ENCODE assay signal across 11 cellular contexts in genomic region chr9:114779352-114779845, GRCh38. TPM values are rescaled to one million over a fixed set of nuclear protein-coding genes. Genes with fewer than 3 reads are reported as not detected.
A peak's percentile ranks its signal among the peaks of the same experiment; 100 is the strongest.
DNase-seq lines count a peak whose midpoint lies in the region; ATAC-seq and TF ChIP-seq lines count a peak whose summit lies in the region.
"Had no signal": no experiment of that assay in that cellular context is flagged by ENCODE, and none has a peak within 500 bp of the region (broad histone marks: within the 10 kb centered on the region; RNA-seq: fewer than 3 reads in every experiment).

No MANE protein-coding gene starts in this region.

- H3K4me1 Mint-ChIP-seq in activated naive CD4-positive, alpha-beta T cell treated with anti-CD3 and anti-CD28 coated beads for 36 hours (ENCODE audit: low read depth) = peaks cover 24% of the 10 kb centered on the region
- H3K4me1 Mint-ChIP-seq: GM23338 had no signal

- peak; percentile 89 to 98 for ATAC-seq in right cardiac atrium
- ATAC-seq in upper lobe of right lung = peak; percentile 89
- ATAC-seq: GM23338 had no signal

- H3K27me3 ChIP-seq in SJCRH30 (no peaks in the 10 kb centered on the region), right cardiac atrium (ENCODE audit: control insufficient read depth, insufficient read depth) (peaks cover 3% of the 10 kb centered on the region), upper lobe of right lung (no peaks in the 10 kb centered on the region)

- H3K27me3 Mint-ChIP-seq in activated naive CD4-positive, alpha-beta T cell treated with anti-CD3 and anti-CD28 coated beads for 36 hours (ENCODE audit: low read depth) = no peaks in the 10 kb centered on the region

- H3K4me3 ChIP-seq in SJCRH30 (no peak overlapping the region), right cardiac atrium (ENCODE audit: low read length) (no peak overlapping the region), upper lobe of right lung (no peak overlapping the region)
- H3K4me3 ChIP-seq: GM23338 had no signal

- CTCF ChIA-PET in activated naive CD4-positive, alpha-beta T cell treated with anti-CD3 and anti-CD28 coated beads for 36 hours (lab: Charles Lee) = no interaction called here

- no peak overlapping the region for H3K4me3 Mint-ChIP-seq in activated naive CD4-positive, alpha-beta T cell treated with anti-CD3 and anti-CD28 coated beads for 36 hours
- H3K4me3 Mint-ChIP-seq: GM23338 had no signal

- TF ChIP-seq CTCF in upper lobe of right lung (IDR thresholded peaks at IDR 0.05) = no peak

- WGBS in right cardiac atrium = 51% methylated on average over 4 of the region's 4 CpGs

- H3K9me3 ChIP-seq in SJCRH30 (replicated peaks) = no peaks in the 10 kb centered on the region
- H3K9me3 ChIP-seq in right cardiac atrium (ENCODE audit: control insufficient read depth, low read length) = no peaks in the 10 kb centered on the region
- no peaks in the 10 kb centered on the region for H3K9me3 ChIP-seq in upper lobe of right lung

- intact Hi-C loops in right cardiac atrium (cut with DNase I) (no loop called here), upper lobe of right lung (cut with DNase I) (no loop called here)
- intact Hi-C loops in activated naive CD4-positive, alpha-beta T cell treated with anti-CD3 and anti-CD28 coated beads for 36 hours (cut with micrococcal nuclease) = no loop called here

- no peak overlapping the region for H3K27ac ChIP-seq in SJCRH30
- no peak overlapping the region for H3K27ac ChIP-seq in right cardiac atrium (ENCODE audit: low read length)
- no peak overlapping the region for H3K27ac ChIP-seq in upper lobe of right lung

- no peaks in the 10 kb centered on the region for H3K9me3 Mint-ChIP-seq in activated naive CD4-positive, alpha-beta T cell treated with anti-CD3 and anti-CD28 coated beads for 36 hours
- H3K9me3 Mint-ChIP-seq: GM23338 had no signal

- peaks cover 38% of the 10 kb centered on the region for H3K4me1 ChIP-seq in SJCRH30
- no peaks in the 10 kb centered on the region for H3K4me1 ChIP-seq in right cardiac atrium (ENCODE audit: control insufficient read depth, insufficient read depth, low read length)
- no peaks in the 10 kb centered on the region for H3K4me1 ChIP-seq in upper lobe of right lung

- DNase-seq in NCI-H2081 (lab: John Stamatoyannopoulos, UW) = peak; percentile 16 to 64
- no peak for DNase-seq in NCI-H2081 treated with DMSO at 0.1 percent for 48 hours (lab: John Stamatoyannopoulos, UW)
- DNase-seq in SJCRH30 = peak; percentile 43 to 59
- DNase-seq in right cardiac atrium = peak; percentile 67 to 80 (median 79)
- DNase-seq in upper lobe of right lung = peak; percentile 89
- no peak for DNase-seq in activated CD4-positive, CD25-positive, alpha-beta regulatory T cell treated with anti-CD3 and anti-CD28 coated beads, Interleukin-2, amount 50 U/mL, for 72 hours
- no peak for DNase-seq in activated naive CD4-positive, alpha-beta T cell treated with anti-CD3 and anti-CD28 coated beads for 36 hours
- DNase-seq in middle frontal gyrus (ENCODE audit: extremely low spot score, low spot score) = no peak
- DNase-seq: activated T-cell treated with anti-CD3 and anti-CD28 coated beads, Interleukin-2, amount 50 U/mL, for 1 hour; IMR-90 had no signal

- H3K36me3 ChIP-seq in SJCRH30 (no peaks in the 10 kb centered on the region), upper lobe of right lung (no peaks in the 10 kb centered on the region)

- no peaks in the 10 kb centered on the region for H3K36me3 Mint-ChIP-seq in activated naive CD4-positive, alpha-beta T cell treated with anti-CD3 and anti-CD28 coated beads for 36 hours (ENCODE audit: low read depth)

- H3K27ac Mint-ChIP-seq in activated naive CD4-positive, alpha-beta T cell treated with anti-CD3 and anti-CD28 coated beads for 36 hours = no peak overlapping the region
- H3K27ac Mint-ChIP-seq: GM23338 had no signal

RNA-seq across cellular contexts. Expression of gene TNFSF15, which starts 26.4 kb away (rescaled TPM):
- total RNA-seq in SJCRH30 (2014; rRNA removed; shearing (Covaris generic)) = 1.0 and 1.1 TPM in 2 replicates
- total RNA-seq in right cardiac atrium = under 1 TPM in 1 of 4 donors, not detected in 3; 0.03 TPM
- polyA plus RNA-seq in right cardiac atrium = 0.02 TPM
- total RNA-seq in upper lobe of right lung = 8.5 TPM
- total RNA-seq in activated naive CD4-positive, alpha-beta T cell treated with anti-CD3 and anti-CD28 coated beads for 36 hours = under 1 TPM; 0.62 to 0.74 TPM

Comparison
In these comparisons a context has a peak if more than half of its experiments do, and no peak if none do; other contexts are left out.
1. DNase-seq: peak in NCI-H2081 (2 of 2), SJCRH30 (2 of 2), right cardiac atrium (3 of 3) and upper lobe of right lung (single experiment); none in NCI-H2081 treated with DMSO at 0.1 percent for 48 hours (single experiment), activated CD4-positive, CD25-positive, alpha-beta regulatory T cell treated with anti-CD3 and anti-CD28 coated beads, Interleukin-2, amount 50 U/mL, for 72 hours (single experiment), activated naive CD4-positive, alpha-beta T cell treated with anti-CD3 and anti-CD28 coated beads for 36 hours (single experiment) and middle frontal gyrus (single experiment).